In the genomic region with DNA sequence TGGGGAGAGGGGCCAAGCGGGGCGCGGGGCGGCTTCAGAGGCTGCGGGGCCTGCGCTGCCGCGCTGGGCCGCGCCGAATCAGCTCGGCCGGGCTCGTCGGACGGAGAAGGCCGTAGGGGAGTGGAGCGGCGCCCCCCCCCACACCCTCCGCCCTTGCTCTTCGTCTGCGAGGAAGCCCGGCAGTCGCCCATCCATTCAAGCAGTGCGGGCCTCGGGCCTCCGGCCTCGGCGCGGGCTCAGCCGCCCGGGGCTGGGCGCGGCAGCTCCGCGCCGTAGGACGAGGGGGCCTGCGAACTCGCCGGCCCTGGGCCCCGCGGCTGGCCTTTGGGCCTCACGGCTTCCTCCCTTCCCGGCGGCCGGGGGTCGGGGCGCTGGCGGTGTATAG, we compare ENCODE assay signal across 8 cellular contexts. TPM values are rescaled to one million over a fixed set of nuclear protein-coding genes. Genes with fewer than 3 reads are reported as not detected.
A peak's percentile ranks its signal among the peaks of the same experiment; 100 is the strongest.
DNase-seq lines count a peak whose midpoint lies in the region; ATAC-seq and TF ChIP-seq lines count a peak whose summit lies in the region.

No MANE protein-coding gene starts in this region.

- DNase-seq in cardiac fibroblast (ENCODE audit: low read depth in 2 of 2) (no peak), NCI-H128 (lab: John Stamatoyannopoulos, UW; ENCODE audit: unreplicated experiment) (no peak), NCI-H748 treated with DMSO at 0.1 percent for 48 hours (lab: John Stamatoyannopoulos, UW) (no peak), NOMO-1 treated with dmso at 0.1 percent for 144 hours (lab: John Stamatoyannopoulos, UW; ENCODE audit: unreplicated experiment) (no peak)

- H3K4me3 ChIP-seq in cardiac fibroblast (replicated peaks in 1 of 2; ENCODE audit: low read depth in 2 of 2, low read length in 2 of 2) (peak overlapping the region; percentile 72 to 76), mononuclear cell (ENCODE audit: low read length) (peak overlapping the region; percentile 64)

- peak overlapping the region; percentile 92 for H3K27ac ChIP-seq in 22Rv1

- peaks cover 24% of the 10 kb centered on the region for H3K4me1 ChIP-seq in mononuclear cell (ENCODE audit: insufficient read depth, low read length)

- no peaks in the 10 kb centered on the region for H3K9me3 ChIP-seq in mononuclear cell (ENCODE audit: low read depth, low read length)

- TF ChIP-seq CTCF in 22Rv1 (IDR thresholded peaks at IDR 0.05) (no peak), cardiac fibroblast (IDR thresholded peaks at IDR 0.05; ENCODE audit: low read depth, low read length) (no peak)

- ATAC-seq in GM19397 (IDR thresholded peaks at IDR 0.05; ENCODE audit: unreplicated experiment) (peak; percentile 30), HG03460 (IDR thresholded peaks at IDR 0.05; ENCODE audit: unreplicated experiment) (peak; percentile 22)

- H3K27me3 ChIP-seq in mononuclear cell (ENCODE audit: insufficient read depth, low read length): no peaks in the 10 kb centered on the region

RNA-seq across cellular contexts. Expression of a gene that starts 0.6 kb away (rescaled TPM):
- 26.1 TPM for total RNA-seq in mononuclear cell

RNA-seq across cellular contexts. Expression of a gene that starts 41.5 kb away (rescaled TPM):
- total RNA-seq in mononuclear cell: 0.10 TPM
